Comparison of ENCODE assay signal across 27 cellular contexts in genomic region chr10:30826679-30827078, GRCh38.
"Had no signal": no experiment of that assay in that cellular context is flagged by ENCODE, and none has a peak within 500 bp of the region (broad histone marks: within the 10 kb centered on the region; RNA-seq: fewer than 3 reads in every experiment).

No MANE protein-coding gene starts in this region.

- H3K27me3 ChIP-seq: heart left ventricle, pancreas, tibial nerve had no signal

- H3K27ac ChIP-seq: heart left ventricle, lower lobe of right lung, pancreas, prostate gland, tibial nerve had no signal

- H3K36me3 ChIP-seq: heart left ventricle, lower lobe of right lung, pancreas, prostate gland, tibial nerve had no signal

- H3K4me3 Mint-ChIP-seq: naive thymus-derived CD8-positive, alpha-beta T cell; nephron; neural crest cell; stimulated activated memory B cell treated with anti-CD40 and anti-IgM and Interleukin-4, amounts not matched to agents 10 μg/mL and 1 μg/mL and 100 μg/mL, for 72 hours; stimulated activated naive CD8-positive, alpha-beta T cell treated with anti-CD3 and anti-CD28 coated beads, Interleukin-15, amount 100 ng/mL, for 72 hours; type B pancreatic cell had no signal

- H3K9me3 Mint-ChIP-seq: naive thymus-derived CD8-positive, alpha-beta T cell; nephron; neural crest cell; stimulated activated memory B cell treated with anti-CD40 and anti-IgM and Interleukin-4, amounts not matched to agents 10 μg/mL and 1 μg/mL and 100 μg/mL, for 72 hours; stimulated activated naive CD8-positive, alpha-beta T cell treated with anti-CD3 and anti-CD28 coated beads, Interleukin-15, amount 100 ng/mL, for 72 hours; type B pancreatic cell had no signal

- H3K4me1 Mint-ChIP-seq: stimulated activated memory B cell treated with anti-CD40 and anti-IgM and Interleukin-4, amounts not matched to agents 10 μg/mL and 1 μg/mL and 100 μg/mL, for 72 hours; stimulated activated naive CD8-positive, alpha-beta T cell treated with anti-CD3 and anti-CD28 coated beads, Interleukin-15, amount 100 ng/mL, for 72 hours had no signal

- H3K4me3 ChIP-seq: heart left ventricle, lower lobe of right lung, pancreas, prostate gland, tibial nerve had no signal

- FAIRE-seq: keratinocyte, pancreas, small intestine had no signal

- H3K27ac Mint-ChIP-seq: naive thymus-derived CD8-positive, alpha-beta T cell; stimulated activated memory B cell treated with anti-CD40 and anti-IgM and Interleukin-4, amounts not matched to agents 10 μg/mL and 1 μg/mL and 100 μg/mL, for 72 hours; stimulated activated naive CD8-positive, alpha-beta T cell treated with anti-CD3 and anti-CD28 coated beads, Interleukin-15, amount 100 ng/mL, for 72 hours; type B pancreatic cell had no signal

- H3K36me3 Mint-ChIP-seq: stimulated activated memory B cell treated with anti-CD40 and anti-IgM and Interleukin-4, amounts not matched to agents 10 μg/mL and 1 μg/mL and 100 μg/mL, for 72 hours; type B pancreatic cell had no signal

- DNase-seq: heart left ventricle; kidney glomerular epithelial cell; left cardiac atrium; lower lobe of right lung; mammary epithelial cell; mesenchymal stem cell; naive thymus-derived CD8-positive, alpha-beta T cell; nucleus accumbens; pancreas; posterior cingulate gyrus; retina; right cardiac atrium; small intestine; stimulated activated CD4-positive, alpha-beta T cell treated with anti-CD3 and anti-CD28 coated beads, Interleukin-1b, Interleukin-23, amount 100 ng/mL, for 48 hours; stimulated activated CD4-positive, alpha-beta T cell treated with anti-CD3 and anti-CD28 coated beads, Interleukin-2, amount 100 ng/mL, for 48 hours; stimulated activated CD4-positive, alpha-beta T cell treated with anti-CD3 and anti-CD28 coated beads, Interleukin-4, amount 100 ng/mL, for 4 hours; stimulated activated CD8-positive, alpha-beta memory T cell treated with anti-CD3 and anti-CD28 coated beads, Interleukin-4, amount 100 ng/mL, for 48 hours; stimulated activated naive CD4-positive, alpha-beta T cell treated with Interleukin-2 at 50 U/mL for 16 hours; stimulated activated naive CD8-positive, alpha-beta T cell treated with anti-CD3 and anti-CD28 coated beads, Interleukin-15, amount 100 ng/mL, for 72 hours; substantia nigra had no signal

- H3K27me3 Mint-ChIP-seq: stimulated activated naive CD8-positive, alpha-beta T cell treated with anti-CD3 and anti-CD28 coated beads, Interleukin-15, amount 100 ng/mL, for 72 hours; type B pancreatic cell had no signal

- H3K4me1 ChIP-seq: lower lobe of right lung, pancreas, prostate gland had no signal

- H3K9me3 ChIP-seq: heart left ventricle, lower lobe of right lung, pancreas, prostate gland had no signal
